In genomic region chr1:77459881-77460280, GRCh38 we compare ENCODE assay signal across 16 cellular contexts.
DNase-seq lines count a peak whose midpoint lies in the region; ATAC-seq and TF ChIP-seq lines count a peak whose summit lies in the region.
"Had no signal": no experiment of that assay in that cellular context is flagged by ENCODE, and none has a peak within 500 bp of the region (broad histone marks: within the 10 kb centered on the region; RNA-seq: fewer than 3 reads in every experiment).

No MANE protein-coding gene starts in this region.

- no peaks in the 10 kb centered on the region for H3K9me3 Mint-ChIP-seq in GM23338
- H3K9me3 Mint-ChIP-seq in T-cell, result no peaks in the 10 kb centered on the region

- ATAC-seq in GM23338, result no peak
- no peak for ATAC-seq in T-cell (replicated peaks in 1 of 4)
- ATAC-seq: PC-3 had no signal

- H3K4me3 ChIP-seq in SJSA1 (no peak overlapping the region), fibroblast of pulmonary artery (replicated peaks; ENCODE audit: low read depth, low read length) (no peak overlapping the region), GM23338 (no peak overlapping the region)

- POLR2A ChIA-PET in T-cell (lab: Charles Lee), result no interaction called here

- H3K36me3 ChIP-seq in SJSA1 (no peaks in the 10 kb centered on the region), GM23338 (ENCODE audit: insufficient read depth) (no peaks in the 10 kb centered on the region)

- H3K36me3 Mint-ChIP-seq in GM23338 (ENCODE audit: low read depth) (no peaks in the 10 kb centered on the region), T-cell (peaks cover 16% of the 10 kb centered on the region)

- H3K4me1 ChIP-seq in SJSA1 (replicated peaks) (peaks cover 11% of the 10 kb centered on the region), GM23338 (ENCODE audit: insufficient read depth) (peaks cover 8% of the 10 kb centered on the region; the same call in 1 of the 2 replicates)

- peaks cover 9% of the 10 kb centered on the region for H3K4me1 Mint-ChIP-seq in GM23338
- peaks cover 18 to 27% (median 23%) of the 10 kb centered on the region in 3 donors for H3K4me1 Mint-ChIP-seq in T-cell
- H3K4me1 Mint-ChIP-seq: B cell had no signal

- H3K27ac Mint-ChIP-seq in GM23338 (no peak overlapping the region), T-cell (no peak overlapping the region)
- H3K27ac Mint-ChIP-seq: B cell; CD4-positive, alpha-beta memory T cell had no signal

- no peaks in the 10 kb centered on the region for H3K9me3 ChIP-seq in SJSA1 (replicated peaks)

- H3K27me3 Mint-ChIP-seq in GM23338 (ENCODE audit: insufficient read depth, low read depth, poor library complexity), result no peaks in the 10 kb centered on the region
- no peaks in the 10 kb centered on the region for H3K27me3 Mint-ChIP-seq in T-cell

- peak; percentile 51 for DNase-seq in ELR (ENCODE audit: low read depth)
- DNase-seq in SJSA1 (ENCODE audit: low read depth in 1 of 2, low spot score in 2 of 2), result peak in 1 of 2 experiments; percentile 36
- peak; percentile 48 for DNase-seq in fibroblast of pulmonary artery (ENCODE audit: low read depth)
- DNase-seq in renal cortical epithelial cell (ENCODE audit: low read depth), result peak; percentile 29
- no peak for DNase-seq in NCI-H2227 treated with DMSO at 0.1 percent for 48 hours (lab: John Stamatoyannopoulos, UW)
- DNase-seq in GM23338 (ENCODE audit: low spot score), result no peak
- no peak for DNase-seq in T-cell
- DNase-seq: ACHN; CD4-positive, alpha-beta memory T cell; DND-41; NCI-H1048; NCI-H146; NCI-H226; NCI-H526; PC-3 had no signal

- H4K20me1 ChIP-seq in GM23338 (replicated peaks; ENCODE audit: insufficient read depth), result no peaks in the 10 kb centered on the region

- no peaks in the 10 kb centered on the region for H3K79me2 ChIP-seq in GM23338 (replicated peaks; ENCODE audit: insufficient read depth)

- H3K4me2 ChIP-seq in GM23338, result no peak overlapping the region

- H3K4me3 Mint-ChIP-seq in GM23338 (no peak overlapping the region), T-cell (no peak overlapping the region)
- H3K4me3 Mint-ChIP-seq: B cell; CD4-positive, alpha-beta memory T cell had no signal

- H3K27me3 ChIP-seq in SJSA1 (replicated peaks) (no peaks in the 10 kb centered on the region), GM23338 (ENCODE audit: insufficient read depth) (no peaks in the 10 kb centered on the region)

- TF ChIP-seq CTCF in fibroblast of pulmonary artery (IDR thresholded peaks at IDR 0.05; ENCODE audit: low read length, missing control alignments) (no peak), GM23338 (conservative IDR thresholded peaks at IDR 0.05; ENCODE audit: low read depth in 2 of 2) (no peak)

- CTCF ChIA-PET in T-cell (lab: Charles Lee), result no interaction called here

- no peak overlapping the region for H2AFZ ChIP-seq in GM23338

- no peaks in the 10 kb centered on the region for H3F3A ChIP-seq in GM23338 (replicated peaks; ENCODE audit: low read depth)

- H3K27ac ChIP-seq in SJSA1 (peak overlapping the region; percentile 11; the same call in 1 of the 2 replicates), GM23338 (ENCODE audit: low read depth) (no peak overlapping the region)

- peaks cover 5% of the 10 kb centered on the region for H3K9me2 ChIP-seq in GM23338 (ENCODE audit: insufficient read depth)

TF ChIP-seq in GM23338, 12 proteins besides CTCF, POLR2A, EP300 and RAD21:
- TF ChIP-seq POLR2AphosphoS5 (IDR thresholded peaks at IDR 0.05; ENCODE audit: low read depth), result no peak
- no peak for TF ChIP-seq ZNF462 (CRISPR knock-in tag; IDR thresholded peaks at IDR 0.05)
TF ChIP-seq in GM23338: peak in this region for 0.

Comparison
In these comparisons a context has a peak if more than half of its experiments do, and no peak if none do; other contexts are left out.
1. DNase-seq: peak in ELR (single experiment), fibroblast of pulmonary artery (single experiment) and renal cortical epithelial cell (single experiment); none in NCI-H2227 treated with DMSO at 0.1 percent for 48 hours (single experiment), GM23338 (single experiment) and T-cell (0 of 34).